ENCODE assay signal across 8 cellular contexts in the genomic region with DNA sequence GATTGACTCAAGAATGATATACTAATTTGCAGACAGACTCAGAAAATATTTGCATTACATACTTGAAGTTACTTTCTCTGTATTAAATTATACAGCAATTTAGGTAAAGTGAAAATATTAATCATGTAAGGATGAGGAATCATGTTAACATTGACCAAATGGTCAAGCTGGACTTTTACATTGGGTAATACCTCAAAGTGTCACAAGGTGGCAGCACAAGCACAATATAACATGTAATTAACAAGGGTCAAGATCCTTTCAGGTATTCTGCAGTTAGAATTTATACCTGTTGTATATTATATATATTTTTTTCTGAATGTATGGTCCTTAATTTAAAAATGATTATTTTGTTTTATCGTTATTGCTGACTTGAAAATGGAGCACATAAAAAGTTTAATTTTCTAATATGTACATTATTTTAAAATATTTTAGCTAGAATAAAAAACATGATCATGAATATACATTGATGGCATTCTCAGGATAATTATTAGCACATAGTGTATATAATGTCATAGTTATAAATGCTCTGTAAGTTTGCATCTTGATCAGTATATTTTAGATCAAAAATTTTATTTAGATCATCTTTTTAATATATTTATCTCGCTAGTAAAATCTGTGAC. TPM values are rescaled to one million over a fixed set of nuclear protein-coding genes. Genes with fewer than 3 reads are reported as not detected.
DNase-seq lines count a peak whose midpoint lies in the region; ATAC-seq, FAIRE-seq and TF ChIP-seq lines count a peak whose summit lies in the region.

No MANE protein-coding gene starts in this region.

- H3K4me1 ChIP-seq in A549, result no peaks in the 10 kb centered on the region
- H3K4me1 ChIP-seq in effector memory CD4-positive, alpha-beta T cell (ENCODE audit: control insufficient read depth, insufficient read depth, low read length, poor library complexity, severe bottlenecking), result no peaks in the 10 kb centered on the region

- 23% methylated on average over 2 of the region's 2 CpGs for WGBS in A549 (ENCODE audit: missing lambda C conversion rate)

- peak; percentile 79 for FAIRE-seq in A549 (lab: Jason Lieb, UNC)

- ATAC-seq in A549, result peak in 1 of 2 experiments; percentile 70; a peak in 3 of 6 replicates

- no peaks in the 10 kb centered on the region for H3K36me3 ChIP-seq in effector memory CD4-positive, alpha-beta T cell (ENCODE audit: control insufficient read depth, insufficient read depth, low read length)

- H3K4me3 ChIP-seq in A549 (no peak overlapping the region), NB4 (ENCODE audit: low read depth, low read length) (no peak overlapping the region)
- H3K4me3 ChIP-seq in effector memory CD4-positive, alpha-beta T cell (ENCODE audit: insufficient read depth, low read depth, low read length, poor library complexity, severe bottlenecking), result no peak overlapping the region

- CTCF ChIA-PET in A549 (lab: Yijun Ruan, JAX), result interaction anchor here (0.6 to 3.7 kb wide), 8 partner anchors 10 to 1424 kb away, joined by 3 to 19 read pairs (median 4); a partner anchor contains a TSS

- TF ChIP-seq CTCF in A549 (IDR thresholded peaks at IDR 0.05) (peak; percentile 70), NB4 (IDR thresholded peaks at IDR 0.05; ENCODE audit: low read depth, low read length) (peak; percentile 50)

- TF ChIP-seq POLR2A in A549 (IDR thresholded peaks at IDR 0.05; ENCODE audit: low read length) (no peak), NB4 (IDR thresholded peaks at IDR 0.05; ENCODE audit: extremely low read depth, insufficient read length) (no peak)

- peak; percentile 23 to 59 for DNase-seq in A549 (ENCODE audit: low read depth in 1 of 2, low spot score in 1 of 2)
- DNase-seq in G401 (ENCODE audit: low spot score), result peak; percentile 75
- DNase-seq in HCEC 1CT, result peak; percentile 23
- peak; percentile 45 for DNase-seq in NB4 (ENCODE audit: low read depth)
- DNase-seq in astrocyte of the hippocampus (ENCODE audit: low read depth, low spot score), result peak; percentile 67
- peak; percentile 67 for DNase-seq in left kidney (ENCODE audit: low read depth, low spot score)
- DNase-seq in NCI-H1694 (lab: John Stamatoyannopoulos, UW), result no peak
- no peak for DNase-seq in effector memory CD4-positive, alpha-beta T cell

- POLR2A ChIA-PET in A549 (lab: Yijun Ruan, JAX), result no interaction called here

- H3K9me3 ChIP-seq in A549, result no peaks in the 10 kb centered on the region; the same call in 2 of the 3 replicates
- H3K9me3 ChIP-seq in effector memory CD4-positive, alpha-beta T cell (ENCODE audit: control insufficient read depth, low read length), result no peaks in the 10 kb centered on the region

- TF ChIP-seq RAD21 in A549 (conservative IDR thresholded peaks at IDR 0.05 in 1 of 2, IDR thresholded peaks at IDR 0.05 in 1 of 2), result peak; percentile 62 to 65

- H3K27ac ChIP-seq in A549, result no peak overlapping the region
- H3K27ac ChIP-seq in effector memory CD4-positive, alpha-beta T cell (ENCODE audit: insufficient read depth, low read length, poor library complexity, severe bottlenecking), result no peak overlapping the region

- in situ Hi-C loops in G401 (cut with HindIII; ENCODE audit: low sequenced_read_pairs), result no loop called here

- no peak for TF ChIP-seq EP300 in A549 (IDR thresholded peaks at IDR 0.05)

- H3K27me3 ChIP-seq in effector memory CD4-positive, alpha-beta T cell (replicated peaks; ENCODE audit: control insufficient read depth, insufficient read depth, low read length, poor library complexity, severe bottlenecking), result no peaks in the 10 kb centered on the region

- no peak overlapping the region for H3K4me2 ChIP-seq in A549

TF ChIP-seq in A549, 52 proteins besides CTCF, POLR2A, EP300 and RAD21:
- TF ChIP-seq SMC3 (IDR thresholded peaks at IDR 0.05), result peak; percentile 56
- no peak for TF ChIP-seq RCOR1 (IDR thresholded peaks at IDR 0.05; ENCODE audit: low read depth, low read length)

RNA-seq across cellular contexts. Expression of a gene that starts 8.6 kb away (rescaled TPM):
- polyA plus RNA-seq in A549 (2011; rRNA removed) (not detected in 2 replicates), A549 (2017; fragmentation: RNase III; extraction: RNeasy Plus Mini Kit Qiagen cat#74134 plus additional on column Dnase treatment) (not detected in 3 replicates)
- not detected in 2 replicates for polyA plus RNA-seq in A549 (2012; cell fraction: cytosol; rRNA removed)
- polyA plus RNA-seq in A549 (2012; cell fraction: nucleus; rRNA removed), result not detected in 2 replicates
- polyA minus RNA-seq in A549 (2011; rRNA and poly(A)+ RNA removed), result not detected in 2 replicates
- 0.47 TPM in 1 of 2 replicates, not detected in the other for total RNA-seq in G401 (2014; rRNA removed; shearing (Covaris generic))

Comparison
In these comparisons a context has a peak if more than half of its experiments do, and no peak if none do; other contexts are left out.
1. DNase-seq: peak in A549 (2 of 2), G401 (single experiment), HCEC 1CT (single experiment), NB4 (single experiment), astrocyte of the hippocampus (single experiment) and left kidney (single experiment); none in NCI-H1694 (single experiment) and effector memory CD4-positive, alpha-beta T cell (0 of 3).